Comparison of ENCODE assay signal across 11 cellular contexts in the genomic region with DNA sequence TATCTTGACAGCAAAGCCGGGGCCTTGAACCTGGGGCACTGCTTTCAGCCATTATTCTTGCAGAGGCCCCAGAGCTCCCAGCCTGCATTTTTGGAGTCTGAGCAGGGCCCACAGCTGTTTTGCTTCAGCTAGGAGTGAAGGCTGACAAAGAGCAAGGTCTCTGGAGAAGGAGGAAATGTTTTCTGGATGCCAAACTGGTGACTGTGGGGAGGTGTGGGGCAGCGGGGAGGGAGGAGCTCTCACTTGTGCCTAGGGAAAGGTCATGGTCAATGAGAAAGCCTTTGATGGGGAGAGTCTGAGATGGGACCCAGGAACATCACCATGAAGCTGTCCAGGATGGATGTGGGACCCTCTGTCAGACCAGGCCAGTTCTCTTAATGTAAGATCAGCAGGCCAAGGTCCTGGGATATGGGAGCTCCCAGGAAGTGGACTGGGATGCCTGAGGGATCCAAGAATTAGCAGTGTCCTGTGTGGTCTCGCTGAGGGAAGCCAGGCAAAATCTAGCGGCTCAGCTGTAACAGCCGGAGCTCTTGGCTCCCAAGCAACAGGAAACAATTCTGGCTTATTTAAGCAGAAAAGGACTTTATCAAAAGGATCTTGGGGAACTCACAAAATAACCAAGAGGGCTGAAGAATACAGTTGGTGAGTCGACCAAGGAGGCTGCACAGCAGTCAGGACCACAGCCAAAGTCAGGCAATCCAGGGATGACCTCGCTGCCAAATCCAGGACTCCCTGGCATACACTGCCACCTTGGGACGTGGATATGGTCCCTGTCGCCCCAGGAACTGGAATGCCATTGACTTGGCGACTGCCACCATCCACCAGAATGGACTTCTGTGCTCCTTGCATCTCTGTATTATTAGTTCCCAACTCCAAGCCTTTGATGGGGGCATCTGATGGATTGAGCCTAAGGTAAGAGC.
DNase-seq lines count a peak whose midpoint lies in the region; ATAC-seq and TF ChIP-seq lines count a peak whose summit lies in the region.
"Had no signal": no experiment of that assay in that cellular context is flagged by ENCODE, and none has a peak within 500 bp of the region (broad histone marks: within the 10 kb centered on the region; RNA-seq: fewer than 3 reads in every experiment).

No MANE protein-coding gene starts in this region.

- H3K79me2 ChIP-seq in PC-3 (ENCODE audit: low read length): no peaks in the 10 kb centered on the region
- no peaks in the 10 kb centered on the region for H3K79me2 ChIP-seq in fibroblast of lung (ENCODE audit: control insufficient read depth, insufficient read depth, low read length)

- peaks cover 14% of the 10 kb centered on the region; the same call in 1 of the 2 replicates for H3K4me1 ChIP-seq in PC-3 (ENCODE audit: insufficient read depth, low read length)
- peaks cover 14% of the 10 kb centered on the region for H3K4me1 ChIP-seq in fibroblast of lung (ENCODE audit: control insufficient read depth, extremely low read depth, insufficient read depth, low read length)
- H3K4me1 ChIP-seq: Peyer's patch had no signal

- intact Hi-C loops in PC-3 (cut with micrococcal nuclease): loop anchor here (10.0 kb wide), 1 partner anchor 448 kb away; no protein-coding TSS in a partner anchor

- POLR2A ChIA-PET in BJ (lab: Charles Lee): interaction anchor here (0.5 kb wide), 1 partner anchor 148 kb away, joined by 7 read pairs; no protein-coding TSS in a partner anchor
- POLR2A ChIA-PET in PC-3 (lab: Charles Lee; ENCODE audit: unreplicated experiment): no interaction called here

- no peak overlapping the region for H3K4me3 ChIP-seq in BJ (ENCODE audit: low read depth, low read length)
- H3K4me3 ChIP-seq in PC-3 (ENCODE audit: low read length): no peak overlapping the region
- no peak overlapping the region for H3K4me3 ChIP-seq in fibroblast of lung (replicated peaks in 1 of 4; ENCODE audit: control extremely low read depth in 1 of 4, insufficient read depth in 1 of 4, low read depth in 3 of 4, low read length in 4 of 4)
- H3K4me3 ChIP-seq: HAP-1, Peyer's patch had no signal

- H3K27me3 ChIP-seq in BJ (ENCODE audit: control insufficient read depth, insufficient read depth, low read length) (no peaks in the 10 kb centered on the region), PC-3 (ENCODE audit: low read length) (no peaks in the 10 kb centered on the region), fibroblast of lung (ENCODE audit: control insufficient read depth, insufficient read depth, low read length) (no peaks in the 10 kb centered on the region)
- H3K27me3 ChIP-seq: Peyer's patch had no signal

- no peaks in the 10 kb centered on the region for H3F3A ChIP-seq in PC-3 (ENCODE audit: low read length, unreplicated experiment)

- H3K4me2 ChIP-seq in PC-3 (ENCODE audit: low read length) (no peak overlapping the region), fibroblast of lung (ENCODE audit: extremely low read depth, insufficient read depth, low read length) (no peak overlapping the region)

- H3K9ac ChIP-seq in PC-3 (ENCODE audit: low read length) (no peak overlapping the region), fibroblast of lung (ENCODE audit: insufficient read depth, low read length) (no peak overlapping the region)

- DNase-seq in BJ (ENCODE audit: low read depth) (peak; percentile 16), PC-3 (peak; percentile 37), fibroblast of lung (ENCODE audit: low read depth in 2 of 2) (peak; percentile 60 to 62), myocyte (ENCODE audit: low read depth) (peak; percentile 71), NCI-H526 (lab: John Stamatoyannopoulos, UW) (no peak), NOMO-1 treated with DMSO at 0.1 percent for 48 hours (lab: John Stamatoyannopoulos, UW; ENCODE audit: unreplicated experiment) (no peak)
- DNase-seq: activated CD4-positive, alpha-beta memory T cell treated with anti-CD3 and anti-CD28 coated beads, Interleukin-2, amount 10 ng/mL, durations not matched to agents 7 days and 5 days; Peyer's patch had no signal

- H3K27ac ChIP-seq in PC-3 (ENCODE audit: low read length) (no peak overlapping the region), fibroblast of lung (ENCODE audit: insufficient read depth, low read length) (peak overlapping the region; percentile 52)

- ATAC-seq in PC-3: no peak
- ATAC-seq in GM19328 (IDR thresholded peaks at IDR 0.05; ENCODE audit: unreplicated experiment): no peak
- ATAC-seq in GM21717 (IDR thresholded peaks at IDR 0.05; ENCODE audit: unreplicated experiment): no peak

- H2AFZ ChIP-seq in PC-3 (ENCODE audit: low read length): no peak overlapping the region
- no peak overlapping the region for H2AFZ ChIP-seq in fibroblast of lung (ENCODE audit: low read length)

- no peaks in the 10 kb centered on the region for H3K9me3 ChIP-seq in PC-3 (ENCODE audit: low read length)
- no peaks in the 10 kb centered on the region for H3K9me3 ChIP-seq in fibroblast of lung (ENCODE audit: control insufficient read depth, insufficient read depth, low read depth, low read length)
- H3K9me3 ChIP-seq: HAP-1, Peyer's patch had no signal

- no peaks in the 10 kb centered on the region for H4K20me1 ChIP-seq in PC-3 (ENCODE audit: low read length)
- no peaks in the 10 kb centered on the region for H4K20me1 ChIP-seq in fibroblast of lung (ENCODE audit: control insufficient read depth, extremely low read depth, insufficient read depth, low read length)

- CTCF ChIA-PET in BJ (lab: Yijun Ruan, JAX) (interaction anchor here (0.6 to 1.1 kb wide), 3 partner anchors 158 to 626 kb away, joined by 3 to 4 read pairs (median 3); no protein-coding TSS in a partner anchor), PC-3 (lab: Charles Lee) (no interaction called here)

- H3K9me2 ChIP-seq in PC-3 (replicated peaks; ENCODE audit: low read length): no peaks in the 10 kb centered on the region

- H3K36me3 ChIP-seq in BJ (ENCODE audit: control insufficient read depth, insufficient read depth, low read length) (no peaks in the 10 kb centered on the region), PC-3 (ENCODE audit: low read depth, low read length) (no peaks in the 10 kb centered on the region), fibroblast of lung (ENCODE audit: control insufficient read depth, insufficient read depth, low read length) (no peaks in the 10 kb centered on the region)
- H3K36me3 ChIP-seq: HAP-1, Peyer's patch had no signal

- no TSS peak for BruUV-seq in PC-3 (replicated peaks; lab: Mats Ljungman, UMichigan)

- TF ChIP-seq CTCF in BJ (IDR thresholded peaks at IDR 0.05; ENCODE audit: insufficient read depth, low read depth, low read length) (no peak), PC-3 (conservative IDR thresholded peaks at IDR 0.05; ENCODE audit: low read depth, low read length) (no peak), fibroblast of lung (conservative IDR thresholded peaks at IDR 0.05 in 1 of 2, IDR thresholded peaks at IDR 0.05 in 1 of 2; ENCODE audit: low read depth in 1 of 2, low read length in 2 of 2) (no peak)

Comparison
In these comparisons a context has a peak if more than half of its experiments do, and no peak if none do; other contexts are left out.
1. DNase-seq: peak in BJ (single experiment), PC-3 (single experiment), fibroblast of lung (2 of 2) and myocyte (single experiment); none in NCI-H526 (0 of 2) and NOMO-1 treated with DMSO at 0.1 percent for 48 hours (single experiment).